In genomic region chr14:102363182-102363952, GRCh38 we compare ENCODE assay signal across 1 cellular context.
TF ChIP-seq lines count a peak whose summit lies in the region.

No MANE protein-coding gene starts in this region.

TF ChIP-seq in HepG2, 621 proteins besides CTCF, POLR2A, EP300 and RAD21 (continued from another document and continues in another):
- TF ChIP-seq ATF4 (CRISPR knock-in tag; IDR thresholded peaks at IDR 0.05) (0 out of 4 replicates have a peak, but pooled peaks of 1 of the 2 experiments have one; percentile 37), ZFP82 (CRISPR knock-in tag; IDR thresholded peaks at IDR 0.05; ENCODE audit: borderline replicate concordance) (no peak), ZNF879 (CRISPR knock-in tag; IDR thresholded peaks at IDR 0.05) (0 out of 2 replicates have a peak, but pooled peaks have one; percentile 43), POGK (CRISPR knock-in tag; conservative IDR thresholded peaks at IDR 0.05) (0 out of 2 replicates have a peak, but pooled peaks have one; percentile 38), IKZF4 (CRISPR knock-in tag; IDR thresholded peaks at IDR 0.05; ENCODE audit: borderline replicate concordance, low read depth, not compliant biosample characterization) (peak; percentile 65), HDAC1 (CRISPR knock-in tag; IDR thresholded peaks at IDR 0.05) (no peak), ZFP36L1 (CRISPR knock-in tag; IDR thresholded peaks at IDR 0.05) (peak; percentile 62; the same call in 1 of the 2 replicates), MXD4 (CRISPR knock-in tag; IDR thresholded peaks at IDR 0.05) (no peak; the same call in 1 of the 2 replicates), E2F1 (CRISPR knock-in tag; IDR thresholded peaks at IDR 0.05) (no peak), HOXA9 (CRISPR knock-in tag; IDR thresholded peaks at IDR 0.05; ENCODE audit: borderline replicate concordance) (peak; percentile 50; the same call in 1 of the 2 replicates), ZNF10 (CRISPR knock-in tag; IDR thresholded peaks at IDR 0.05; ENCODE audit: borderline replicate concordance, low read depth) (no peak), HNRNPK (IDR thresholded peaks at IDR 0.05; ENCODE audit: low read depth, low read length, poor library complexity, severe bottlenecking) (peak; percentile 31), CAMTA2 (CRISPR knock-in tag; IDR thresholded peaks at IDR 0.05; ENCODE audit: borderline replicate concordance) (no peak), ZNF740 (CRISPR knock-in tag; IDR thresholded peaks at IDR 0.05) (peak; percentile 1; the same call in 1 of the 2 replicates), GPBP1L1 (CRISPR knock-in tag; IDR thresholded peaks at IDR 0.05) (no peak), MAFF (IDR thresholded peaks at IDR 0.05; ENCODE audit: low read depth, low read length) (no peak), KDM3A (CRISPR knock-in tag; IDR thresholded peaks at IDR 0.05; ENCODE audit: low read depth) (no peak), ZNF142 (CRISPR knock-in tag; IDR thresholded peaks at IDR 0.05) (0 out of 2 replicates have a peak, but pooled peaks have one; percentile 7), KDM5B (CRISPR knock-in tag; IDR thresholded peaks at IDR 0.05; ENCODE audit: borderline replicate concordance) (peak; percentile 60; the same call in 1 of the 2 replicates), RBM39 (IDR thresholded peaks at IDR 0.05; ENCODE audit: low read depth, low read length, poor library complexity, severe bottlenecking) (peak; percentile 31), HMG20A (CRISPR knock-in tag; IDR thresholded peaks at IDR 0.05; ENCODE audit: borderline replicate concordance) (no peak), ZBTB1 (CRISPR knock-in tag; IDR thresholded peaks at IDR 0.05; ENCODE audit: borderline replicate concordance) (no peak), DRAP1 (CRISPR knock-in tag; IDR thresholded peaks at IDR 0.05) (no peak), YEATS4 (CRISPR knock-in tag; IDR thresholded peaks at IDR 0.05; ENCODE audit: borderline replicate concordance) (no peak), ZNF280B (CRISPR knock-in tag; IDR thresholded peaks at IDR 0.05; ENCODE audit: borderline replicate concordance) (no peak), MED8 (CRISPR knock-in tag; IDR thresholded peaks at IDR 0.05; ENCODE audit: insufficient replicate concordance) (peak; percentile 22), SATB2 (CRISPR knock-in tag; IDR thresholded peaks at IDR 0.05) (no peak), ZNF44 (CRISPR knock-in tag; IDR thresholded peaks at IDR 0.05) (no peak), HNF1A (IDR thresholded peaks at IDR 0.05; ENCODE audit: low read depth) (no peak), HNF1A (CRISPR knock-in tag; IDR thresholded peaks at IDR 0.05; ENCODE audit: borderline replicate concordance) (no peak), DPF2 (CRISPR knock-in tag; IDR thresholded peaks at IDR 0.05; ENCODE audit: borderline replicate concordance, low read depth) (no peak), NBN (conservative IDR thresholded peaks at IDR 0.05) (no peak), SIX1 (CRISPR knock-in tag; IDR thresholded peaks at IDR 0.05; ENCODE audit: borderline replicate concordance) (no peak), RBM22 (optimal IDR thresholded peaks at IDR 0.05; ENCODE audit: low read length) (no peak), TCF7L2 (IDR thresholded peaks at IDR 0.05; ENCODE audit: low read depth, low read length) (no peak), ZNF143 (CRISPR knock-in tag; IDR thresholded peaks at IDR 0.05) (0 out of 2 replicates have a peak, but pooled peaks have one; percentile 23)
